ENCODE assay signal across 16 cellular contexts in genomic region chr1:158071106-158071505, GRCh38.
DNase-seq lines count a peak whose midpoint lies in the region; ATAC-seq and TF ChIP-seq lines count a peak whose summit lies in the region.
"Had no signal": no experiment of that assay in that cellular context is flagged by ENCODE, and none has a peak within 500 bp of the region (broad histone marks: within the 10 kb centered on the region; RNA-seq: fewer than 3 reads in every experiment).

No MANE protein-coding gene starts in this region.

- no peaks in the 10 kb centered on the region for H3K9me3 Mint-ChIP-seq in chondrocyte (ENCODE audit: low read depth)
- H3K9me3 Mint-ChIP-seq: dendritic cell treated with granulocyte-macrophage colony-stimulating factor and Interleukin-4, amounts not matched to agents 40 ng/mL and 50 ng/mL, for 4 days had no signal

- peak; percentile 27 for DNase-seq in NCI-H2227 (lab: John Stamatoyannopoulos, UW; ENCODE audit: unreplicated experiment)
- DNase-seq in chondrocyte (ENCODE audit: low spot score) = no peak
- DNase-seq in left kidney (ENCODE audit: low read depth, low spot score) = peak; percentile 69
- DNase-seq in superior temporal gyrus (ENCODE audit: extremely low spot score) = peak; percentile 40
- DNase-seq: activated effector memory CD4-positive, alpha-beta T cell treated with Interleukin-2 at 50 U/mL for 16 hours; KBM-7; kidney; NCI-H2081 treated with DMSO at 0.1 percent for 48 hours; NCI-H526 treated with DMSO at 0.1 percent for 48 hours; PC-3; stimulated activated CD4-positive, alpha-beta T cell treated with anti-CD3 and anti-CD28 coated beads, Interleukin-4, amount 100 ng/mL, for 1 hour; T1000 had no signal

- no peak overlapping the region for H3K4me3 Mint-ChIP-seq in chondrocyte (ENCODE audit: unreplicated experiment)
- H3K4me3 Mint-ChIP-seq: dendritic cell treated with granulocyte-macrophage colony-stimulating factor and Interleukin-4, amounts not matched to agents 40 ng/mL and 50 ng/mL, for 4 days had no signal

- H3K27me3 Mint-ChIP-seq in chondrocyte (ENCODE audit: low read depth) = no peaks in the 10 kb centered on the region

- ATAC-seq in GM18858 (IDR thresholded peaks at IDR 0.05; ENCODE audit: unreplicated experiment) (no peak), GM21390 (IDR thresholded peaks at IDR 0.05; ENCODE audit: unreplicated experiment) (no peak), GM21381 (IDR thresholded peaks at IDR 0.05; ENCODE audit: unreplicated experiment) (no peak)
- ATAC-seq: PC-3 had no signal

- H3K27ac Mint-ChIP-seq in chondrocyte (ENCODE audit: unreplicated experiment) = peak overlapping the region; percentile 85
- H3K27ac Mint-ChIP-seq: dendritic cell treated with granulocyte-macrophage colony-stimulating factor and Interleukin-4, amounts not matched to agents 40 ng/mL and 50 ng/mL, for 4 days had no signal

- TF ChIP-seq CTCF in chondrocyte (IDR thresholded peaks at IDR 0.05) = no peak

- peaks cover 90% of the 10 kb centered on the region for H3K4me1 Mint-ChIP-seq in chondrocyte (ENCODE audit: low read depth)

- peaks cover 13% of the 10 kb centered on the region for H3K36me3 Mint-ChIP-seq in chondrocyte (ENCODE audit: low read depth)
